ENCODE assay signal across 21 cellular contexts in genomic region chr9:26735160-26735559, GRCh38.
DNase-seq lines count a peak whose midpoint lies in the region; ATAC-seq and TF ChIP-seq lines count a peak whose summit lies in the region.
"Had no signal": no experiment of that assay in that cellular context is flagged by ENCODE, and none has a peak within 500 bp of the region (broad histone marks: within the 10 kb centered on the region; RNA-seq: fewer than 3 reads in every experiment).

No MANE protein-coding gene starts in this region.

- H3K36me3 Mint-ChIP-seq in endodermal cell (ENCODE audit: low read depth): peaks cover 3% of the 10 kb centered on the region
- peaks cover 12 to 47% (median 29%) of the 10 kb centered on the region in 3 experiments; a peak in 6 of 7 replicates for H3K36me3 Mint-ChIP-seq in H9 (ENCODE audit: insufficient read depth in 1 of 3, low read depth in 3 of 3)
- H3K36me3 Mint-ChIP-seq: CD14-positive monocyte had no signal

- no peak overlapping the region for H3K23ac ChIP-seq in H9 (ENCODE audit: insufficient read length, low read depth, low read length)

- no peak for TF ChIP-seq POLR2A in tibial nerve (IDR thresholded peaks at IDR 0.05)

- 94% methylated on average over 4 of the region's 4 CpGs; no CpG with 5 or more reads in 1 of the 2 experiments for WGBS in endodermal cell (ENCODE audit: insufficient coverage in 1 of 2, insufficient read length in 1 of 2), 2 experiments
- 87 to 97% methylated on average over 4 of the region's 4 CpGs for WGBS in tibial nerve, 2 donors
- WGBS in H9 (ENCODE audit: extremely low coverage, insufficient read length, low lambda C conversion rate): no CpG with 5 or more reads among the region's 4 CpGs

- no peak overlapping the region for H3K56ac ChIP-seq in H9 (ENCODE audit: insufficient read length, low read depth, low read length)

- no peak overlapping the region for H4K91ac ChIP-seq in H9 (ENCODE audit: insufficient read length, low read depth, low read length)

- H3K9me3 ChIP-seq in endodermal cell (ENCODE audit: control insufficient read depth, low read length): peaks cover 27% of the 10 kb centered on the region
- H3K9me3 ChIP-seq in tibial nerve: peaks cover 0 to 35% (median 0%) of the 10 kb centered on the region in 4 donors
- H3K9me3 ChIP-seq in H9 (ENCODE audit: control insufficient read depth, low read depth, low read length): no peaks in the 10 kb centered on the region

- no peak overlapping the region for H2AK5ac ChIP-seq in H9 (ENCODE audit: insufficient read length, low read length)

- no peak overlapping the region for H2BK120ac ChIP-seq in H9 (ENCODE audit: low read depth, low read length, poor library complexity, severe bottlenecking)

- H2BK5ac ChIP-seq in H9 (ENCODE audit: insufficient read length, low read length): no peak overlapping the region

- no peaks in the 10 kb centered on the region for H3K23me2 ChIP-seq in H9 (ENCODE audit: insufficient read length, low read depth, low read length, poor library complexity, severe bottlenecking)

- H4K8ac ChIP-seq in H9 (replicated peaks; ENCODE audit: insufficient read length, low read depth, low read length): no peak overlapping the region

- H4K5ac ChIP-seq in H9 (ENCODE audit: insufficient read length, low read depth, low read length): no peak overlapping the region

- H3K4me1 ChIP-seq in endodermal cell (ENCODE audit: control insufficient read depth, insufficient read depth, low read length) (no peaks in the 10 kb centered on the region), tibial nerve (no peaks in the 10 kb centered on the region), H9 (ENCODE audit: insufficient read depth, low read length) (no peaks in the 10 kb centered on the region)
- H3K4me1 ChIP-seq: BLaER1 had no signal

- no peak overlapping the region for H3K4me2 ChIP-seq in H9 (ENCODE audit: insufficient read depth, insufficient read length, low read length)
- H3K4me2 ChIP-seq: BLaER1, GM23338 had no signal

- no peak overlapping the region for H3K4me3 ChIP-seq in GM12865 (ENCODE audit: low read depth, low read length)
- no peak overlapping the region for H3K4me3 ChIP-seq in endodermal cell (ENCODE audit: low read length)
- no peak overlapping the region for H3K4me3 ChIP-seq in tibial nerve
- H3K4me3 ChIP-seq: BLaER1, GM23338 had no signal

- TF ChIP-seq CTCF in GM12865 (IDR thresholded peaks at IDR 0.05; ENCODE audit: insufficient read depth, low read depth, low read length, missing control alignments) (no peak), endodermal cell (conservative IDR thresholded peaks at IDR 0.05) (no peak), tibial nerve (IDR thresholded peaks at IDR 0.05) (no peak), H9 (conservative IDR thresholded peaks at IDR 0.05) (no peak), GM13976 (IDR thresholded peaks at IDR 0.05; ENCODE audit: borderline replicate concordance, control extremely low read depth, extremely low read depth, insufficient read depth, missing control alignments) (no peak)

- H3K9me3 Mint-ChIP-seq in endodermal cell (peaks cover 73% of the 10 kb centered on the region), H9 (peaks cover 46 to 52% of the 10 kb centered on the region in 2 experiments)
- H3K9me3 Mint-ChIP-seq: HFFc6 had no signal

- DNase-seq in GM12865 (ENCODE audit: low read depth): peak; percentile 70
- DNase-seq in endodermal cell: peak; percentile 47
- no peak for DNase-seq in OCI-M1 (lab: John Stamatoyannopoulos, UW)
- no peak for DNase-seq in tibial nerve (ENCODE audit: low spot score in 2 of 2)
- no peak for DNase-seq in H9
- no peak for DNase-seq in GM13976 (ENCODE audit: low spot score)
- DNase-seq: 8988T; Calu3; CD4-positive, alpha-beta memory T cell; DMS 273 treated with DMSO at 0.1 percent for 48 hours; DMS53; DND-41; EL; HFFc6; KG1 had no signal

- H2BK15ac ChIP-seq in H9 (ENCODE audit: low read depth, low read length): no peak overlapping the region

- no peak overlapping the region for H2BK12ac ChIP-seq in H9 (ENCODE audit: insufficient read length, low read depth, low read length)

- no peak overlapping the region for H3T11ph ChIP-seq in H9 (ENCODE audit: low read length)

- H3K18ac ChIP-seq in H9 (ENCODE audit: insufficient read length, low read depth, low read length): no peak overlapping the region

- in situ Hi-C loops in GM13976 (cut with MboI; ENCODE audit: low sequenced_read_pairs, unreplicated experiment): no loop called here

- no peak overlapping the region for H3K27ac Mint-ChIP-seq in endodermal cell
- H3K27ac Mint-ChIP-seq in H9: no peak overlapping the region
- H3K27ac Mint-ChIP-seq: CD14-positive monocyte; CD4-positive, alpha-beta memory T cell; GM23338; HFFc6 had no signal

- H3K4me3 Mint-ChIP-seq in endodermal cell (no peak overlapping the region), H9 (no peak overlapping the region)
- H3K4me3 Mint-ChIP-seq: CD14-positive monocyte; CD4-positive, alpha-beta memory T cell; GM23338; HFFc6 had no signal

- H4K20me1 ChIP-seq in H9 (ENCODE audit: control insufficient read depth, insufficient read depth, insufficient read length): no peaks in the 10 kb centered on the region
- H4K20me1 ChIP-seq: BLaER1 had no signal

- ATAC-seq in GM18907 (IDR thresholded peaks at IDR 0.05; ENCODE audit: unreplicated experiment): peak; percentile 65
- peak; percentile 47 for ATAC-seq in HG03442 (IDR thresholded peaks at IDR 0.05; ENCODE audit: unreplicated experiment)
- ATAC-seq: GM23338, HCT116 had no signal

- H3K9ac ChIP-seq in endodermal cell (ENCODE audit: extremely low read depth, low read length, poor library complexity, severe bottlenecking) (no peak overlapping the region), H9 (ENCODE audit: extremely low read depth, insufficient read length, low read length) (no peak overlapping the region)
- H3K9ac ChIP-seq: BLaER1 had no signal

- no peaks in the 10 kb centered on the region for H3K79me1 ChIP-seq in H9 (ENCODE audit: insufficient read depth, low read depth, low read length, poor library complexity, severe bottlenecking)

- H3K79me2 ChIP-seq in H9 (ENCODE audit: insufficient read depth, low read length): no peaks in the 10 kb centered on the region

- H2AFZ ChIP-seq in H9 (ENCODE audit: low read length): no peak overlapping the region
- H2AFZ ChIP-seq: GM23338 had no signal

- H2BK20ac ChIP-seq in H9 (ENCODE audit: low read depth, low read length, poor library complexity, severe bottlenecking): no peak overlapping the region

- H3K27me3 Mint-ChIP-seq in endodermal cell (ENCODE audit: insufficient read depth) (peaks cover 3% of the 10 kb centered on the region), H9 (ENCODE audit: low read depth) (peaks cover 3% of the 10 kb centered on the region; the same call in 1 of the 2 replicates)

- TF ChIP-seq EP300 in tibial nerve (IDR thresholded peaks at IDR 0.05): no peak

- H3K27me3 ChIP-seq in endodermal cell (ENCODE audit: control insufficient read depth, insufficient read depth, low read length, poor library complexity, severe bottlenecking) (no peaks in the 10 kb centered on the region), tibial nerve (no peaks in the 10 kb centered on the region), H9 (ENCODE audit: insufficient read depth, low read length) (no peaks in the 10 kb centered on the region)
- H3K27me3 ChIP-seq: BLaER1 had no signal

- H3K36me3 ChIP-seq in endodermal cell (ENCODE audit: control insufficient read depth, insufficient read depth, low read length): no peaks in the 10 kb centered on the region
- no peaks in the 10 kb centered on the region for H3K36me3 ChIP-seq in tibial nerve
- H3K36me3 ChIP-seq: BLaER1 had no signal

- no peak overlapping the region for H3K4ac ChIP-seq in H9 (ENCODE audit: low read depth, low read length)

- no peak overlapping the region for H3K14ac ChIP-seq in H9 (ENCODE audit: insufficient read depth, low read length)

- H3K27ac ChIP-seq in endodermal cell (ENCODE audit: low read depth, low read length) (no peak overlapping the region), tibial nerve (no peak overlapping the region), H9 (ENCODE audit: insufficient read length, low read depth, low read length) (no peak overlapping the region)
- H3K27ac ChIP-seq: BLaER1 had no signal

- H3K4me1 Mint-ChIP-seq in endodermal cell: peaks cover 3% of the 10 kb centered on the region
- H3K4me1 Mint-ChIP-seq in H9: peaks cover 0 to 6% of the 10 kb centered on the region in 2 experiments; a peak in 1 of 4 replicates
- H3K4me1 Mint-ChIP-seq: CD14-positive monocyte; CD4-positive, alpha-beta memory T cell had no signal

Comparison
In these comparisons a context has a peak if more than half of its experiments do, and no peak if none do; other contexts are left out.
1. DNase-seq: peak in GM12865 (single experiment) and endodermal cell (single experiment); none in OCI-M1 (single experiment), tibial nerve (0 of 2), H9 (single experiment) and GM13976 (single experiment).